Comparison of ENCODE assay signal across 6 cellular contexts in the genomic region with DNA sequence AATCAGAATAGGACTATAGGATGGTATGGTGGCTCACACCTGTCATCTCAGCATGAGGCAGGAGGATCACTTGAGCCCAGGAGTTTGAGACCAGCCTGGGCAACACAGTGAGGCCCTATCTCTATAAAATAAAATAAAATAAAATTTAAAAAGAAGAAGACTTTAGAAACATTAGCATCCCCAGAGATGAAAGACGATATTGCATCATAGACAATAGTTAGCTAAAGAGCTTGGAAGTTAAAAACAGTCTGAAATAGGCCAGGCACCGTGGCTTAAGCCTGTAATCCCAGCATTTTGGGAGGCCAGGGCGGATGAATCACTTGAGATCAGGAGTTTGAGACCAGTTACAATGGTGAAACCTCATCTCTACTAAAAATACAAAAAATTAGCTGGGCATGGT. TPM values are rescaled to one million over a fixed set of nuclear protein-coding genes. Genes with fewer than 3 reads are reported as not detected.
"Had no signal": no experiment of that assay in that cellular context is flagged by ENCODE, and none has a peak within 500 bp of the region (broad histone marks: within the 10 kb centered on the region; RNA-seq: fewer than 3 reads in every experiment).

No MANE protein-coding gene starts in this region.

- H3K9ac ChIP-seq: GM23248, KMS-11 had no signal

- H3K4me3 ChIP-seq: GM23248 had no signal

- FAIRE-seq: HTR-8/SVneo had no signal

- DNase-seq: GM23248, GOT3, H7, HCEC 1CT had no signal

- H3K27ac ChIP-seq: GM23248, KMS-11 had no signal

- H3K4me2 ChIP-seq: KMS-11 had no signal

- H2AFZ ChIP-seq: GM23248 had no signal

RNA-seq across cellular contexts. Expression of gene RIMS3, which starts 59.3 kb away (rescaled TPM):
- total RNA-seq: GM23248 had no signal
